ENCODE assay signal across 14 cellular contexts in genomic region chr11:44310198-44310455, GRCh38. TPM values are rescaled to one million over a fixed set of nuclear protein-coding genes. Genes with fewer than 3 reads are reported as not detected.
DNase-seq lines count a peak whose midpoint lies in the region; ATAC-seq and TF ChIP-seq lines count a peak whose summit lies in the region.
"Had no signal": no experiment of that assay in that cellular context is flagged by ENCODE, and none has a peak within 500 bp of the region (broad histone marks: within the 10 kb centered on the region; RNA-seq: fewer than 3 reads in every experiment).

No MANE protein-coding gene starts in this region.

- no peak for TF ChIP-seq EP300 in esophagus muscularis mucosa (IDR thresholded peaks at IDR 0.05)

- H3K9ac ChIP-seq in HUES64 (ENCODE audit: low read depth, low read length) (no peak overlapping the region), trophoblast cell (ENCODE audit: low read length) (no peak overlapping the region)

- peak overlapping the region; percentile 59 for H3K4me3 ChIP-seq in AG04449 (ENCODE audit: low read depth, low read length)
- peak overlapping the region; percentile 50 for H3K4me3 ChIP-seq in HUES64 (ENCODE audit: low read length)
- peak overlapping the region; percentile 46 to 51 (median 46) for H3K4me3 ChIP-seq in esophagus muscularis mucosa
- H3K4me3 ChIP-seq in trophoblast cell (ENCODE audit: low read depth, low read length) = no peak overlapping the region

- POLR2A ChIA-PET in AG04449 (lab: Yijun Ruan, JAX) = no interaction called here

- DNase-seq in AG04449 (ENCODE audit: low read depth, low spot score) = no peak
- DNase-seq in esophagus muscularis mucosa (ENCODE audit: extremely low spot score) = no peak
- no peak for DNase-seq in trophoblast cell
- DNase-seq in COLO829 (ENCODE audit: low spot score) = no peak
- no peak for DNase-seq in NCI-H146 treated with DMSO at 0.1 percent for 48 hours (lab: John Stamatoyannopoulos, UW; ENCODE audit: unreplicated experiment)
- DNase-seq: brain microvascular endothelial cell, transverse colon had no signal

- no peak overlapping the region for H3K4ac ChIP-seq in trophoblast cell (ENCODE audit: low read depth, low read length)

- H3K79me1 ChIP-seq in trophoblast cell (ENCODE audit: low read length) = no peaks in the 10 kb centered on the region

- H3K14ac ChIP-seq in trophoblast cell (ENCODE audit: low read length) = no peak overlapping the region

- no peaks in the 10 kb centered on the region for H3K36me3 ChIP-seq in HUES64 (ENCODE audit: insufficient read depth, low read length)
- no peaks in the 10 kb centered on the region for H3K36me3 ChIP-seq in esophagus muscularis mucosa
- H3K36me3 ChIP-seq in trophoblast cell (ENCODE audit: control insufficient read depth in 1 of 2, insufficient read depth in 2 of 2, low read length in 2 of 2) = no peaks in the 10 kb centered on the region
- H3K36me3 ChIP-seq: brain microvascular endothelial cell, transverse colon had no signal

- H2BK5ac ChIP-seq in trophoblast cell (ENCODE audit: low read depth, low read length, poor library complexity) = no peak overlapping the region

- H2AFZ ChIP-seq in trophoblast cell (ENCODE audit: insufficient read depth, low read length, poor library complexity) = no peak overlapping the region

- H3K4me1 ChIP-seq in HUES64 (ENCODE audit: insufficient read depth, low read length) (peaks cover 27% of the 10 kb centered on the region), esophagus muscularis mucosa (peaks cover 28 to 41% (median 39%) of the 10 kb centered on the region in 4 donors), trophoblast cell (ENCODE audit: control insufficient read depth in 1 of 2, insufficient read depth in 2 of 2, low read length in 2 of 2) (peaks cover 4 to 7% of the 10 kb centered on the region in 2 experiments)

- H3K23ac ChIP-seq in trophoblast cell (ENCODE audit: low read length) = no peak overlapping the region

- CTCF ChIA-PET in AG04449 (lab: Yijun Ruan, JAX) = interaction anchor here (4.6 kb wide), 1 partner anchor 24 kb away, joined by 17 read pairs; no protein-coding TSS in a partner anchor

- H3K27ac ChIP-seq in HUES64 (ENCODE audit: low read depth, low read length) (no peak overlapping the region), esophagus muscularis mucosa (replicated peaks in 1 of 4) (no peak overlapping the region), trophoblast cell (ENCODE audit: low read depth, low read length) (no peak overlapping the region)
- H3K27ac ChIP-seq: brain microvascular endothelial cell, transverse colon had no signal

- H3K4me2 ChIP-seq in trophoblast cell (ENCODE audit: low read length) = peak overlapping the region; percentile 65

- no peak for TF ChIP-seq POLR2A in esophagus muscularis mucosa (IDR thresholded peaks at IDR 0.05; ENCODE audit: low read depth)

- intact Hi-C loops in esophagus muscularis mucosa (cut with DNase I) = no loop called here

- H2BK120ac ChIP-seq in trophoblast cell (ENCODE audit: insufficient read depth, low read length, poor library complexity) = no peak overlapping the region

- H3K9me3 ChIP-seq in HUES64 (ENCODE audit: insufficient read depth, low read depth, low read length) (no peaks in the 10 kb centered on the region; the same call in 1 of the 2 replicates), esophagus muscularis mucosa (peaks cover 0 to 5% (median 0%) of the 10 kb centered on the region in 4 donors), trophoblast cell (ENCODE audit: insufficient read depth, low read depth, low read length) (peaks cover 18% of the 10 kb centered on the region)
- H3K9me3 ChIP-seq: transverse colon had no signal

- H4K91ac ChIP-seq in trophoblast cell (ENCODE audit: low read depth, low read length) = no peak overlapping the region

- H4K8ac ChIP-seq in trophoblast cell (ENCODE audit: low read depth, low read length) = no peak overlapping the region

- no peak overlapping the region for H3K18ac ChIP-seq in trophoblast cell (ENCODE audit: low read length)

- H4K12ac ChIP-seq in trophoblast cell (ENCODE audit: low read depth, low read length) = no peak overlapping the region

- H3K79me2 ChIP-seq in trophoblast cell (ENCODE audit: control insufficient read depth, insufficient read depth, low read length, poor library complexity) = no peaks in the 10 kb centered on the region

- no peak overlapping the region for H2AK5ac ChIP-seq in trophoblast cell (ENCODE audit: low read length)

- H3K27me3 ChIP-seq in HUES64 (ENCODE audit: insufficient read depth, low read length) (peaks cover 100% of the 10 kb centered on the region), esophagus muscularis mucosa (peaks cover 0 to 100% (median 74%) of the 10 kb centered on the region in 4 donors), trophoblast cell (ENCODE audit: insufficient read depth, low read length) (peaks cover 97% of the 10 kb centered on the region)

- 0% methylated on average over 6 of the region's 6 CpGs for WGBS in HUES64
- WGBS in esophagus muscularis mucosa = 7% methylated on average over 6 of the region's 6 CpGs
- no CpG with 5 or more reads among the region's 6 CpGs for WGBS in trophoblast cell (ENCODE audit: extremely low coverage, insufficient coverage, insufficient read length)

- ATAC-seq in HG02571 (IDR thresholded peaks at IDR 0.05; ENCODE audit: unreplicated experiment) = no peak
- no peak for ATAC-seq in HG03354 (IDR thresholded peaks at IDR 0.05; ENCODE audit: poor library complexity, severe bottlenecking, unreplicated experiment)
- ATAC-seq: activated CD4-positive, CD25-positive, alpha-beta regulatory T cell treated with anti-CD3 and anti-CD28 coated beads, Interleukin-2, amount 50 U/mL, for 24 hours had no signal

- no peak overlapping the region for H2BK12ac ChIP-seq in trophoblast cell (ENCODE audit: low read length)

- TF ChIP-seq CTCF in AG04449 (IDR thresholded peaks at IDR 0.05; ENCODE audit: insufficient read depth, low read length, missing control alignments) (no peak), esophagus muscularis mucosa (IDR thresholded peaks at IDR 0.05) (no peak)

RNA-seq across cellular contexts. Expression of gene ALX4, which starts 0.2 kb away (rescaled TPM):
- polyA plus RNA-seq in HUES64 (2013, experiment 1 of 2) = 0.10 TPM
- 0.06 TPM for polyA plus RNA-seq in HUES64 (2013, experiment 2 of 2)
- total RNA-seq in esophagus muscularis mucosa = under 1 TPM; under 0.01 to 0.52 (median 0.06) TPM
- polyA plus RNA-seq in trophoblast cell (2013) = 0.49 and 0.53 TPM in 2 replicates
- total RNA-seq: kidney epithelial cell, posterior vena cava, transverse colon had no signal
- polyA plus RNA-seq: CD14-positive monocyte had no signal
